ENCODE assay signal across 8 cellular contexts in genomic region chr2:225025917-225026571, GRCh38. TPM values are rescaled to one million over a fixed set of nuclear protein-coding genes. Genes with fewer than 3 reads are reported as not detected.
DNase-seq lines count a peak whose midpoint lies in the region; ATAC-seq and TF ChIP-seq lines count a peak whose summit lies in the region.

No MANE protein-coding gene starts in this region.

- H3K4me2 ChIP-seq in Loucy (ENCODE audit: low read depth, low read length, poor library complexity, severe bottlenecking), result peak overlapping the region; percentile 52

- peaks cover 62 to 71% of the 10 kb centered on the region in 2 donors for H3K4me1 Mint-ChIP-seq in natural killer cell treated with Interleukin-12 subunit alpha and Interleukin-12 subunit beta and Interleukin-15 and Interleukin-18, amount 100 ng/mL, for 72 hours (ENCODE audit: low read depth in 2 of 2)

- peak; percentile 39 for DNase-seq in Daoy (ENCODE audit: low read depth)
- DNase-seq in amniotic epithelial cell (ENCODE audit: low read depth), result peak; percentile 93
- DNase-seq in natural killer cell treated with Interleukin-12 subunit alpha and Interleukin-12 subunit beta and Interleukin-15 and Interleukin-18, amount 100 ng/mL, for 72 hours (ENCODE audit: low spot score), result peak; percentile 67
- DNase-seq in NCI-H128 (lab: John Stamatoyannopoulos, UW; ENCODE audit: unreplicated experiment), result no peak
- no peak for DNase-seq in testis

- H3K9ac ChIP-seq in Loucy (ENCODE audit: low read depth, low read length, poor library complexity, severe bottlenecking), result no peak overlapping the region

- H3K4me1 ChIP-seq in Loucy (ENCODE audit: insufficient read depth, low read length, poor library complexity, severe bottlenecking) (peaks cover 41% of the 10 kb centered on the region), testis (no peaks in the 10 kb centered on the region)

- peak overlapping the region; percentile 69 to 80 for H3K27ac Mint-ChIP-seq in natural killer cell treated with Interleukin-12 subunit alpha and Interleukin-12 subunit beta and Interleukin-15 and Interleukin-18, amount 100 ng/mL, for 72 hours

- H3K36me3 Mint-ChIP-seq in natural killer cell treated with Interleukin-12 subunit alpha and Interleukin-12 subunit beta and Interleukin-15 and Interleukin-18, amount 100 ng/mL, for 72 hours, result no peaks in the 10 kb centered on the region

- ATAC-seq in natural killer cell treated with Interleukin-12 subunit alpha and Interleukin-12 subunit beta and Interleukin-15 and Interleukin-18, amount 100 ng/mL, for 72 hours, result peak; percentile 67 to 78
- ATAC-seq in GM21528 (IDR thresholded peaks at IDR 0.05; ENCODE audit: low FRiP score, unreplicated experiment) (no peak), HG02870 (IDR thresholded peaks at IDR 0.05; ENCODE audit: unreplicated experiment) (no peak)

- intact Hi-C loops in testis (cut with DNase I; ENCODE audit: low total_unique reads), result no loop called here

- H4K20me1 ChIP-seq in Loucy (ENCODE audit: insufficient read depth, low read length, poor library complexity, severe bottlenecking), result peaks cover 19% of the 10 kb centered on the region

- H3K9me3 Mint-ChIP-seq in natural killer cell treated with Interleukin-12 subunit alpha and Interleukin-12 subunit beta and Interleukin-15 and Interleukin-18, amount 100 ng/mL, for 72 hours, result no peaks in the 10 kb centered on the region

- H3K27me3 ChIP-seq in Loucy (ENCODE audit: insufficient read depth, low read length, poor library complexity, severe bottlenecking) (no peaks in the 10 kb centered on the region), testis (no peaks in the 10 kb centered on the region)

- no peaks in the 10 kb centered on the region; the same call in 1 of the 2 replicates for H3F3A ChIP-seq in Loucy (ENCODE audit: low read depth)

- no peak overlapping the region for H3K27ac ChIP-seq in testis

- H3K4me3 ChIP-seq in Loucy (ENCODE audit: low read length, poor library complexity, severe bottlenecking) (peak overlapping the region; percentile 17), testis (no peak overlapping the region)

- H3K27me3 Mint-ChIP-seq in natural killer cell treated with Interleukin-12 subunit alpha and Interleukin-12 subunit beta and Interleukin-15 and Interleukin-18, amount 100 ng/mL, for 72 hours, result no peaks in the 10 kb centered on the region

- peaks cover 50% of the 10 kb centered on the region; the same call in 1 of the 2 replicates for H3K79me2 ChIP-seq in Loucy (ENCODE audit: insufficient read depth, low read length)

- no peaks in the 10 kb centered on the region for H3K9me2 ChIP-seq in Loucy (replicated peaks; ENCODE audit: low read depth, low read length)

- TF ChIP-seq POLR2A in testis (IDR thresholded peaks at IDR 0.05), result no peak

- 73 to 81% methylated on average over 2 of the region's 2 CpGs for WGBS in testis, 2 donors

- no peaks in the 10 kb centered on the region for H3K36me3 ChIP-seq in Loucy (ENCODE audit: insufficient read depth, low read length)
- H3K36me3 ChIP-seq in testis (ENCODE audit: low read depth, missing control alignments), result no peaks in the 10 kb centered on the region

- peak overlapping the region; percentile 82 for H3K4me3 Mint-ChIP-seq in natural killer cell treated with Interleukin-12 subunit alpha and Interleukin-12 subunit beta and Interleukin-15 and Interleukin-18, amount 100 ng/mL, for 72 hours

- TF ChIP-seq CTCF in Loucy (conservative IDR thresholded peaks at IDR 0.05; ENCODE audit: low read length), result no peak
- no peak for TF ChIP-seq CTCF in testis (IDR thresholded peaks at IDR 0.05)

- H3K9me3 ChIP-seq in Loucy (ENCODE audit: insufficient read depth, low read depth, low read length) (no peaks in the 10 kb centered on the region), testis (no peaks in the 10 kb centered on the region)

- H2AFZ ChIP-seq in Loucy (ENCODE audit: low read length), result no peak overlapping the region

RNA-seq across cellular contexts. Expression of gene DOCK10, which starts 16.2 kb away (rescaled TPM):
- total RNA-seq in Daoy (2014; rRNA removed; shearing (Covaris generic)), result 29.9 and 37.2 TPM in 2 replicates
- 100 to 1,000 TPM; 334 to 378 TPM for total RNA-seq in natural killer cell treated with Interleukin-12 subunit alpha and Interleukin-12 subunit beta and Interleukin-15 and Interleukin-18, amount 100 ng/mL, for 72 hours
- 10 to 100 TPM; 11.4 to 20.2 TPM for total RNA-seq in testis
- polyA plus RNA-seq in testis (ENCODE audit: insufficient read depth, low read depth, low replicate concordance), result 2.9 TPM

Comparison
In these comparisons a context has a peak if more than half of its experiments do, and no peak if none do; other contexts are left out.
1. DNase-seq: peak in Daoy (single experiment), amniotic epithelial cell (single experiment) and natural killer cell treated with Interleukin-12 subunit alpha and Interleukin-12 subunit beta and Interleukin-15 and Interleukin-18, amount 100 ng/mL, for 72 hours (single experiment); none in NCI-H128 (single experiment) and testis (single experiment).
2. ATAC-seq: peak in natural killer cell treated with Interleukin-12 subunit alpha and Interleukin-12 subunit beta and Interleukin-15 and Interleukin-18, amount 100 ng/mL, for 72 hours (2 of 2); none in GM21528 (single experiment) and HG02870 (single experiment).